In the genomic region with DNA sequence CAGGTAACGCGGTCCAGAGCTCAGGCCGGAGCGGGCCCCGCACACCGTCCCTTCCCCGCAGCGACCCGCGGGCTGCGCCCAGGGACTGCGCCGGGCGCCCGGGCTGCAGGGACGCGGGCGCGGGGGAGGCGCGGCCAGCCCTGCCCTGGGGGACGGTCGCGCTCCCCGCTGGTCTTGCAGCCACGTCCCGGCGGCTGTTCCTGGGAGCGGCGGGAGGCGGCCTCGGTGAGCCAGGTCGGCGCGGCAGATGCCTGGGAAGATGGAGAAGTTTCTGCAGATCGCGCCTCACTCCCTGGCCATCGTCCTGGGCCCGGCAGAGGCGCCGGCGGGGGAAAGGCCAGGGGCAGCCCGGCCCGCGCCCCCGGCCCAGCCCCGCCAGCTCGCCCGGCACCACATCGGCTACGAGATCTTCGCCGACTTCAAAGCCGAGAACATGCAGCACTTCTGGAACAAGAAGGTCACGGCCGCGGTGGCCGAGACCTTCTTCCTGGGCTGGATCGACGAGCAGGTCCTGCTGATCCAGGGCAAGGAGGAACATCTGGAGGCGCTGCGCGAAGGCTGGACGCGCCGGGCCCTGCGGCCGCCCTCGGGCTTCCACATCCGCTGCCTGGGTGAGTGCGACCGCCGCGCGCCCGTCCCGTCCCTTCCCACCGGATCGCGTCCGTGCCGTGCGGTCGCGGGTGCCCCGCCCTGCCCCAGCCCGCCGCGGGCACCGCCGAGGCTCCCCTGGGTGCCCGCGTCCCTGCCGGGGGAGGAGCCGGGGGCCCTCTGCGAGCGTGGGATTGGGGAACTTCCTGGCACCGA, we compare ENCODE assay signal across 2 cellular contexts.
A peak's percentile ranks its signal among the peaks of the same experiment; 100 is the strongest.
TF ChIP-seq lines count a peak whose summit lies in the region.

No MANE protein-coding gene starts in this region.

TF ChIP-seq in Ishikawa, 13 proteins besides CTCF, POLR2A, EP300 and RAD21 (continued from another document):
- TF ChIP-seq, protein P1, sequence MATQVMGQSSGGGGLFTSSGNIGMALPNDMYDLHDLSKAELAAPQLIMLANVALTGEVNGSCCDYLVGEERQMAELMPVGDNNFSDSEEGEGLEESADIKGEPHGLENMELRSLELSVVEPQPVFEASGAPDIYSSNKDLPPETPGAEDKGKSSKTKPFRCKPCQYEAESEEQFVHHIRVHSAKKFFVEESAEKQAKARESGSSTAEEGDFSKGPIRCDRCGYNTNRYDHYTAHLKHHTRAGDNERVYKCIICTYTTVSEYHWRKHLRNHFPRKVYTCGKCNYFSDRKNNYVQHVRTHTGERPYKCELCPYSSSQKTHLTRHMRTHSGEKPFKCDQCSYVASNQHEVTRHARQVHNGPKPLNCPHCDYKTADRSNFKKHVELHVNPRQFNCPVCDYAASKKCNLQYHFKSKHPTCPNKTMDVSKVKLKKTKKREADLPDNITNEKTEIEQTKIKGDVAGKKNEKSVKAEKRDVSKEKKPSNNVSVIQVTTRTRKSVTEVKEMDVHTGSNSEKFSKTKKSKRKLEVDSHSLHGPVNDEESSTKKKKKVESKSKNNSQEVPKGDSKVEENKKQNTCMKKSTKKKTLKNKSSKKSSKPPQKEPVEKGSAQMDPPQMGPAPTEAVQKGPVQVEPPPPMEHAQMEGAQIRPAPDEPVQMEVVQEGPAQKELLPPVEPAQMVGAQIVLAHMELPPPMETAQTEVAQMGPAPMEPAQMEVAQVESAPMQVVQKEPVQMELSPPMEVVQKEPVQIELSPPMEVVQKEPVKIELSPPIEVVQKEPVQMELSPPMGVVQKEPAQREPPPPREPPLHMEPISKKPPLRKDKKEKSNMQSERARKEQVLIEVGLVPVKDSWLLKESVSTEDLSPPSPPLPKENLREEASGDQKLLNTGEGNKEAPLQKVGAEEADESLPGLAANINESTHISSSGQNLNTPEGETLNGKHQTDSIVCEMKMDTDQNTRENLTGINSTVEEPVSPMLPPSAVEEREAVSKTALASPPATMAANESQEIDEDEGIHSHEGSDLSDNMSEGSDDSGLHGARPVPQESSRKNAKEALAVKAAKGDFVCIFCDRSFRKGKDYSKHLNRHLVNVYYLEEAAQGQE (IDR thresholded peaks at IDR 0.05; ENCODE audit: low read depth): no peak
- TF ChIP-seq TCF12 (IDR thresholded peaks at IDR 0.05; ENCODE audit: low read depth) (peak; percentile 3; the same call in 1 of the 2 replicates), EGR1 (IDR thresholded peaks at IDR 0.05) (no peak; the same call in 1 of the 2 replicates), YY1 (IDR thresholded peaks at IDR 0.05; ENCODE audit: low read depth) (peak; percentile 9; the same call in 1 of the 2 replicates), TEAD4 (IDR thresholded peaks at IDR 0.05) (peak; percentile 23; the same call in 1 of the 2 replicates), FOXM1 (IDR thresholded peaks at IDR 0.05; ENCODE audit: borderline replicate concordance, low read depth) (no peak), TAF1 (IDR thresholded peaks at IDR 0.05; ENCODE audit: low read depth) (peak; percentile 22; the same call in 1 of the 2 replicates)
- TF ChIP-seq, protein P2, sequence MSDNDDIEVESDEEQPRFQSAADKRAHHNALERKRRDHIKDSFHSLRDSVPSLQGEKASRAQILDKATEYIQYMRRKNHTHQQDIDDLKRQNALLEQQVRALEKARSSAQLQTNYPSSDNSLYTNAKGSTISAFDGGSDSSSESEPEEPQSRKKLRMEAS (IDR thresholded peaks at IDR 0.05): peak; percentile 39
TF ChIP-seq in Ishikawa: peak in this region for 5.

TF ChIP-seq in HepG2, 621 proteins besides CTCF, POLR2A, EP300 and RAD21:
- TF ChIP-seq, protein P3, sequence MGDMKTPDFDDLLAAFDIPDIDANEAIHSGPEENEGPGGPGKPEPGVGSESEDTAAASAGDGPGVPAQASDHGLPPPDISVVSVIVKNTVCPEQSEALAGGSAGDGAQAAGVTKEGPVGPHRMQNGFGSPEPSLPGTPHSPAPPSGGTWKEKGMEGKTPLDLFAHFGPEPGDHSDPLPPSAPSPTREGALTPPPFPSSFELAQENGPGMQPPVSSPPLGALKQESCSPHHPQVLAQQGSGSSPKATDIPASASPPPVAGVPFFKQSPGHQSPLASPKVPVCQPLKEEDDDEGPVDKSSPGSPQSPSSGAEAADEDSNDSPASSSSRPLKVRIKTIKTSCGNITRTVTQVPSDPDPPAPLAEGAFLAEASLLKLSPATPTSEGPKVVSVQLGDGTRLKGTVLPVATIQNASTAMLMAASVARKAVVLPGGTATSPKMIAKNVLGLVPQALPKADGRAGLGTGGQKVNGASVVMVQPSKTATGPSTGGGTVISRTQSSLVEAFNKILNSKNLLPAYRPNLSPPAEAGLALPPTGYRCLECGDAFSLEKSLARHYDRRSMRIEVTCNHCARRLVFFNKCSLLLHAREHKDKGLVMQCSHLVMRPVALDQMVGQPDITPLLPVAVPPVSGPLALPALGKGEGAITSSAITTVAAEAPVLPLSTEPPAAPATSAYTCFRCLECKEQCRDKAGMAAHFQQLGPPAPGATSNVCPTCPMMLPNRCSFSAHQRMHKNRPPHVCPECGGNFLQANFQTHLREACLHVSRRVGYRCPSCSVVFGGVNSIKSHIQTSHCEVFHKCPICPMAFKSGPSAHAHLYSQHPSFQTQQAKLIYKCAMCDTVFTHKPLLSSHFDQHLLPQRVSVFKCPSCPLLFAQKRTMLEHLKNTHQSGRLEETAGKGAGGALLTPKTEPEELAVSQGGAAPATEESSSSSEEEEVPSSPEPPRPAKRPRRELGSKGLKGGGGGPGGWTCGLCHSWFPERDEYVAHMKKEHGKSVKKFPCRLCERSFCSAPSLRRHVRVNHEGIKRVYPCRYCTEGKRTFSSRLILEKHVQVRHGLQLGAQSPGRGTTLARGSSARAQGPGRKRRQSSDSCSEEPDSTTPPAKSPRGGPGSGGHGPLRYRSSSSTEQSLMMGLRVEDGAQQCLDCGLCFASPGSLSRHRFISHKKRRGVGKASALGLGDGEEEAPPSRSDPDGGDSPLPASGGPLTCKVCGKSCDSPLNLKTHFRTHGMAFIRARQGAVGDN (CRISPR knock-in tag; IDR thresholded peaks at IDR 0.05): peak; percentile 21; the same call in 1 of the 2 replicates
- TF ChIP-seq MXD4 (CRISPR knock-in tag; IDR thresholded peaks at IDR 0.05) (no peak), ZNF777 (CRISPR knock-in tag; IDR thresholded peaks at IDR 0.05) (peak; percentile 88)
- TF ChIP-seq, protein P4, sequence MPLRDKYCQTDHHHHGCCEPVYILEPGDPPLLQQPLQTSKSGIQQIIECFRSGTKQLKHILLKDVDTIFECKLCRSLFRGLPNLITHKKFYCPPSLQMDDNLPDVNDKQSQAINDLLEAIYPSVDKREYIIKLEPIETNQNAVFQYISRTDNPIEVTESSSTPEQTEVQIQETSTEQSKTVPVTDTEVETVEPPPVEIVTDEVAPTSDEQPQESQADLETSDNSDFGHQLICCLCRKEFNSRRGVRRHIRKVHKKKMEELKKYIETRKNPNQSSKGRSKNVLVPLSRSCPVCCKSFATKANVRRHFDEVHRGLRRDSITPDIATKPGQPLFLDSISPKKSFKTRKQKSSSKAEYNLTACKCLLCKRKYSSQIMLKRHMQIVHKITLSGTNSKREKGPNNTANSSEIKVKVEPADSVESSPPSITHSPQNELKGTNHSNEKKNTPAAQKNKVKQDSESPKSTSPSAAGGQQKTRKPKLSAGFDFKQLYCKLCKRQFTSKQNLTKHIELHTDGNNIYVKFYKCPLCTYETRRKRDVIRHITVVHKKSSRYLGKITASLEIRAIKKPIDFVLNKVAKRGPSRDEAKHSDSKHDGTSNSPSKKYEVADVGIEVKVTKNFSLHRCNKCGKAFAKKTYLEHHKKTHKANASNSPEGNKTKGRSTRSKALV (CRISPR knock-in tag; IDR thresholded peaks at IDR 0.05): peak; percentile 50; the same call in 1 of the 2 replicates
